29 cellular contexts compared by ENCODE assay signal in genomic region chr5:5326126-5326758, GRCh38.
DNase-seq lines count a peak whose midpoint lies in the region; ATAC-seq lines count a peak whose summit lies in the region.
"Had no signal": no experiment of that assay in that cellular context is flagged by ENCODE, and none has a peak within 500 bp of the region (broad histone marks: within the 10 kb centered on the region; RNA-seq: fewer than 3 reads in every experiment).

No MANE protein-coding gene starts in this region.

- peak overlapping the region; percentile 41 for H2AFZ ChIP-seq in trophoblast cell (ENCODE audit: insufficient read depth, low read length, poor library complexity)

- H3K9ac ChIP-seq in HUES48 (ENCODE audit: low read depth, low read length) (no peak overlapping the region), trophoblast cell (ENCODE audit: low read length) (no peak overlapping the region)
- H3K9ac ChIP-seq: BLaER1 treated with 17β-estradiol and CSF1 and Interleukin-3, amounts not matched to agents 10 nM and 100 nM had no signal

- H3K27me3 ChIP-seq in HUES48 (ENCODE audit: control insufficient read depth, insufficient read depth, low read length) = no peaks in the 10 kb centered on the region
- H3K27me3 ChIP-seq in trophoblast cell (ENCODE audit: insufficient read depth, low read length) = no peaks in the 10 kb centered on the region
- H3K27me3 ChIP-seq: ascending aorta; BLaER1 treated with 17β-estradiol and CSF1 and Interleukin-3, amounts not matched to agents 10 nM and 100 nM; foreskin keratinocyte; heart left ventricle; suprapubic skin; upper lobe of right lung had no signal

- H4K8ac ChIP-seq in trophoblast cell (ENCODE audit: low read depth, low read length) = peak overlapping the region; percentile 92

- peak overlapping the region; percentile 97 for H3K4ac ChIP-seq in trophoblast cell (ENCODE audit: low read depth, low read length)

- H3K4me3 ChIP-seq in HUES48 (ENCODE audit: low read depth, low read length) = no peak overlapping the region
- no peak overlapping the region for H3K4me3 ChIP-seq in trophoblast cell (ENCODE audit: low read depth, low read length)
- H3K4me3 ChIP-seq: ascending aorta; BLaER1 treated with 17β-estradiol and CSF1 and Interleukin-3, amounts not matched to agents 10 nM and 100 nM; heart left ventricle; suprapubic skin; upper lobe of right lung had no signal

- no CpG with 5 or more reads among the region's 9 CpGs for WGBS in trophoblast cell (ENCODE audit: extremely low coverage, insufficient coverage, insufficient read length)

- peak; percentile 81 for DNase-seq in astrocyte of the hippocampus (ENCODE audit: low read depth, low spot score)
- peak; percentile 60 for DNase-seq in kidney glomerular epithelial cell (lab: John Stamatoyannopoulos, UW)
- DNase-seq in trophoblast cell = no peak
- DNase-seq in NOMO-1 (lab: John Stamatoyannopoulos, UW; ENCODE audit: unreplicated experiment in 2 of 2) = no peak
- DNase-seq: activated B cell treated with CpG ODN at 0.5 μM for 24 hours; activated CD8-positive, alpha-beta memory T cell treated with anti-CD3 and anti-CD28 coated beads, Interleukin-2, amount 10 ng/mL, durations not matched to agents 7 days and 5 days; activated gamma-delta T cell treated with Interleukin-2 at 50 U/mL for 16 hours; activated naive CD8-positive, alpha-beta T cell treated with anti-CD3 and anti-CD28 coated beads, Interleukin-2, amount 10 ng/mL, durations not matched to agents 7 days and 5 days; activated T-cell treated with anti-CD3 and anti-CD28 coated beads, Interleukin-2, amount 50 U/mL, for 4 hours; central memory CD4-positive, alpha-beta T cell; dermis blood vessel endothelial cell; foreskin keratinocyte; heart left ventricle; left cardiac atrium; NCI-H1092; NCI-H1694; NCI-H2171; NCI-H510A; RPMI8226; stimulated activated naive CD4-positive, alpha-beta T cell treated with Interleukin-2 at 50 U/mL for 16 hours; T-helper 1 cell; upper lobe of right lung had no signal

- no peak for ATAC-seq in GM18519 (IDR thresholded peaks at IDR 0.05; ENCODE audit: low FRiP score, unreplicated experiment)
- no peak for ATAC-seq in GM21528 (IDR thresholded peaks at IDR 0.05; ENCODE audit: low FRiP score, unreplicated experiment)
- ATAC-seq: activated CD8-positive, alpha-beta memory T cell treated with anti-CD3 and anti-CD28 coated beads, Interleukin-2, amount 10 ng/mL, durations not matched to agents 7 days and 5 days; activated T-cell treated with anti-CD3 and anti-CD28 coated beads, Interleukin-2, amount 50 U/mL, for 4 hours; esophagus mucosa; foreskin keratinocyte; upper lobe of right lung had no signal

- H4K12ac ChIP-seq in trophoblast cell (ENCODE audit: low read depth, low read length) = peak overlapping the region; percentile 86

- peak overlapping the region; percentile 98 for H4K91ac ChIP-seq in trophoblast cell (ENCODE audit: low read depth, low read length)

- peaks cover 39% of the 10 kb centered on the region for H3K79me1 ChIP-seq in trophoblast cell (ENCODE audit: low read length)

- H3K36me3 ChIP-seq in HUES48 (ENCODE audit: control insufficient read depth, insufficient read depth, low read length) (no peaks in the 10 kb centered on the region), trophoblast cell (ENCODE audit: control insufficient read depth in 1 of 2, insufficient read depth in 2 of 2, low read length in 2 of 2) (no peaks in the 10 kb centered on the region)
- H3K36me3 ChIP-seq: ascending aorta; BLaER1 treated with 17β-estradiol and CSF1 and Interleukin-3, amounts not matched to agents 10 nM and 100 nM; heart left ventricle; suprapubic skin; upper lobe of right lung had no signal

- peak overlapping the region; percentile 95 for H3K14ac ChIP-seq in trophoblast cell (ENCODE audit: low read length)

- H2BK5ac ChIP-seq in trophoblast cell (ENCODE audit: low read depth, low read length, poor library complexity) = peak overlapping the region; percentile 99

- no peak overlapping the region for H3K23ac ChIP-seq in trophoblast cell (ENCODE audit: low read length)

- peak overlapping the region; percentile 96 for H3K18ac ChIP-seq in trophoblast cell (ENCODE audit: low read length)

- H3K4me2 ChIP-seq in trophoblast cell (ENCODE audit: low read length) = no peak overlapping the region
- H3K4me2 ChIP-seq: BLaER1 treated with 17β-estradiol and CSF1 and Interleukin-3, amounts not matched to agents 10 nM and 100 nM had no signal

- H3K79me2 ChIP-seq in trophoblast cell (ENCODE audit: control insufficient read depth, insufficient read depth, low read length, poor library complexity) = peaks cover 12% of the 10 kb centered on the region

- H3K27ac ChIP-seq in HUES48 (ENCODE audit: low read depth, low read length) (peak overlapping the region; percentile 49), trophoblast cell (ENCODE audit: low read depth, low read length) (peak overlapping the region; percentile 96)
- H3K27ac ChIP-seq: ascending aorta; BLaER1 treated with 17β-estradiol and CSF1 and Interleukin-3, amounts not matched to agents 10 nM and 100 nM; foreskin keratinocyte; heart left ventricle; suprapubic skin; upper lobe of right lung had no signal

- H3K4me1 ChIP-seq in HUES48 (ENCODE audit: control insufficient read depth, insufficient read depth, low read length) = peaks cover 28% of the 10 kb centered on the region
- peaks cover 27% of the 10 kb centered on the region in 2 experiments for H3K4me1 ChIP-seq in trophoblast cell (ENCODE audit: control insufficient read depth in 1 of 2, insufficient read depth in 2 of 2, low read length in 2 of 2)
- H3K4me1 ChIP-seq: ascending aorta; BLaER1 treated with 17β-estradiol and CSF1 and Interleukin-3, amounts not matched to agents 10 nM and 100 nM; foreskin keratinocyte; heart left ventricle; suprapubic skin; upper lobe of right lung had no signal

- H2BK12ac ChIP-seq in trophoblast cell (ENCODE audit: low read length) = peak overlapping the region; percentile 99

- H2AK5ac ChIP-seq in trophoblast cell (ENCODE audit: low read length) = peak overlapping the region; percentile 100

- no peaks in the 10 kb centered on the region for H3K9me3 ChIP-seq in HUES48 (ENCODE audit: control insufficient read depth, insufficient read depth, low read length)
- H3K9me3 ChIP-seq in trophoblast cell (ENCODE audit: insufficient read depth, low read depth, low read length) = peaks cover 2% of the 10 kb centered on the region
- H3K9me3 ChIP-seq: heart left ventricle, suprapubic skin, upper lobe of right lung had no signal

- peak overlapping the region; percentile 99 for H2BK120ac ChIP-seq in trophoblast cell (ENCODE audit: insufficient read depth, low read length, poor library complexity)

Comparison
In these comparisons a context has a peak if more than half of its experiments do, and no peak if none do; other contexts are left out.
1. DNase-seq: peak in astrocyte of the hippocampus (single experiment) and kidney glomerular epithelial cell (single experiment); none in trophoblast cell (0 of 2) and NOMO-1 (0 of 2).